ENCODE assay signal across 1 cellular context in the genomic region with DNA sequence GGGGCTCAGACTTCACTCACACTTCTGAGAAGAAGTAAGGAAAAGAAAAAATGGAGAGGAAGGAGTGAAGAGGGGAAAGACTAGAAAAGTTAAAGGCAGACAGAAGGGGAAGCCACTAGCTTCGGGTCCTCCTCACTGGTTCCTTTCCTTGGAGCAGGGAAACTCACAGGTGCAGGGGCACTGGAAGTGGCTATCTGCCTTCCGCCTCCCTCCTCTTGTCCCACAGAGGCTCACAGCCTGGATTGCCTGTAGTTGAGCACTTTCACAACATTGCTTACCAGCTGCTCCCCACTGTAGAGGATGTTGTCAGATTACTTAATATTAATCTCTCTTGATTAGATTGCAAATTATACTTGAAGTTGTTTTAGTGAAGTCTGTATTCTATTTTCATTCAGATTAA.
TF ChIP-seq lines count a peak whose summit lies in the region.

No MANE protein-coding gene starts in this region.

TF ChIP-seq in endothelial cell of umbilical vein, 7 proteins besides CTCF, POLR2A, EP300 and RAD21 (continued from another document):
- TF ChIP-seq MYC (IDR thresholded peaks at IDR 0.05; ENCODE audit: low read depth, low read length), result no peak
TF ChIP-seq in endothelial cell of umbilical vein: peak in this region for 0.
